In the genomic region with DNA sequence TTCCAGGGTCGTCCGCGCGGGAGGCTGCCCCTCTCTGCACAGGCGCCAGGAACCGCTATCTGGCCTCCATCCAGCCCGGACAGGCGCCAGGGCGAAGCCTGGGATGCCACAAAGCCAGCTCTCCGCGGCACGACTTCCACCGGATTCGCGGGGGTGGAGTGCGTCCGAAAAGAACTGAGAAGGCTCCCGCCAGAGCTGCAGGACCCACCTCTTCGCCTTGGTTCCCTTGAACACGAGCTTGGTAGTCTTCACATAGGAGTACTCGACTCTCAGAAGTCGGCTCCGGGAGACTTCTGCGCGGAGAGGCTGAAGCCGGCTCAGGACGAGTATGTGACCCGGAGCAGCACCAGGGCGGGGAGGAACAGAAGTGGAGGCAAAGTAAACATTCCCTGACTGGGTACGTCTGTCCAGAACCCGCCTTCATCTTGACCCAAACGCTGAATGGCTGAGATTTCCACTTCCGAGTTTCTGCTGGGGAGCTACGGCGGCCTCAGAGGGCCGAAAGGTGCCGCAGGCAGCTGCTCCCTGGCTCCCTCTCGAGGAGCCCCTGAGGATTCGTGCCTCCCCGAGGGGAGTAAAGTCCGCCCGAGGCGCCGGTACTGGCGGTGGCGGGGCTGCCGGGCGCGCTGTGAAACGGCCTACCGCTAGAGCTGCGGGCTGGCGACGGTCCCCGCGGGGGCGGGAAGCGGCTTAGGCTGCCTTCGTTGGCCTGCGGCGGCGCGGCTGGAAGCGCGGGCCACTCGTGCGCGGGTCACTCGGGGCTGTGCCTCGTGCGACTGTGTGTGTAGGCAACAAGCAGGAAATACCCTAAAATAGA, we compare ENCODE assay signal across 8 cellular contexts.
DNase-seq lines count a peak whose midpoint lies in the region; ATAC-seq and TF ChIP-seq lines count a peak whose summit lies in the region.
"Not testable (repeated sequence)": the region's sequence is repeated elsewhere in the genome, so short reads cannot be mapped to it uniquely, and the experiment has no call there.

No MANE protein-coding gene starts in this region.

- peaks cover 3 to 14% (median 6%) of the 10 kb centered on the region in 5 donors for H3K9me3 Mint-ChIP-seq in CD8-positive, alpha-beta memory T cell
- peaks cover 3 to 28% (median 13%) of the 10 kb centered on the region in 9 donors for H3K9me3 Mint-ChIP-seq in naive thymus-derived CD8-positive, alpha-beta T cell

- intact Hi-C loops in adrenal gland (cut with DNase I): not testable (repeated sequence)

- TF ChIP-seq POLR2A in adrenal gland (IDR thresholded peaks at IDR 0.05): peak in 1 of 2 donors; percentile 69

- peak overlapping the region; percentile 59 for H3K27ac ChIP-seq in CD8-positive, alpha-beta memory T cell (ENCODE audit: low read depth, low read length)
- peak overlapping the region in 4 of 5 donors; percentile 30 to 71 (median 52) for H3K27ac ChIP-seq in adrenal gland

- peak; percentile 38 to 64 (median 51) for TF ChIP-seq CTCF in adrenal gland (IDR thresholded peaks at IDR 0.05)

- CTCF ChIA-PET in CD8-positive, alpha-beta memory T cell (lab: Charles Lee): interaction anchor here (1.2 to 1.4 kb wide), 3 partner anchors 8 to 1774 kb away, joined by 3 to 4 read pairs (median 4); no protein-coding TSS in a partner anchor

- POLR2A ChIA-PET in CD8-positive, alpha-beta memory T cell (lab: Charles Lee); naive thymus-derived CD8-positive, alpha-beta T cell (lab: Charles Lee): not testable (repeated sequence)

- peak overlapping the region; percentile 91 to 99 (median 97) for H3K4me3 Mint-ChIP-seq in CD8-positive, alpha-beta memory T cell
- H3K4me3 Mint-ChIP-seq in naive thymus-derived CD8-positive, alpha-beta T cell: peak overlapping the region; percentile 88 to 99 (median 96)

- peaks cover 35 to 48% (median 40%) of the 10 kb centered on the region in 3 donors for H3K4me1 Mint-ChIP-seq in CD8-positive, alpha-beta memory T cell
- H3K4me1 Mint-ChIP-seq in naive thymus-derived CD8-positive, alpha-beta T cell: peaks cover 18 to 41% (median 27%) of the 10 kb centered on the region in 4 donors

- not testable (repeated sequence) for H3K27me3 ChIP-seq in CD8-positive, alpha-beta memory T cell (ENCODE audit: insufficient read depth, low read length, poor library complexity, severe bottlenecking); adrenal gland

- H3K4me3 ChIP-seq in CD8-positive, alpha-beta memory T cell (ENCODE audit: low read length): peak overlapping the region; percentile 84
- H3K4me3 ChIP-seq in adrenal gland: peak overlapping the region; percentile 49 to 57 (median 54)

- not testable (repeated sequence) for H3K4me1 ChIP-seq in CD8-positive, alpha-beta memory T cell (ENCODE audit: insufficient read depth, low read length); adrenal gland (replicated peaks in 1 of 2)

- ATAC-seq in GM19463 (IDR thresholded peaks at IDR 0.05; ENCODE audit: unreplicated experiment): peak; percentile 95
- peak; percentile 99 for ATAC-seq in HG03342 (IDR thresholded peaks at IDR 0.05; ENCODE audit: unreplicated experiment)
- ATAC-seq in naive thymus-derived CD8-positive, alpha-beta T cell: peak; percentile 95

- 4 to 22% (median 7%) methylated on average over 24 to 71 of the region's 71 CpGs for WGBS in adrenal gland, 4 donors

- DNase-seq in CD8-positive, alpha-beta memory T cell: peak; percentile 71 to 88 (median 85)
- peak; percentile 46 to 94 (median 69) for DNase-seq in T-helper 2 cell
- peak; percentile 71 to 95 (median 90) for DNase-seq in adrenal gland
- peak; percentile 86 for DNase-seq in globus pallidus (ENCODE audit: low spot score)
- DNase-seq in naive thymus-derived CD8-positive, alpha-beta T cell: peak; percentile 59 to 89 (median 74)
- peak; percentile 71 for DNase-seq in stimulated activated CD8-positive, alpha-beta memory T cell treated with anti-CD3 and anti-CD28 coated beads, Interleukin-4, amount 100 ng/mL, for 24 hours (ENCODE audit: low read depth)

- peaks cover 1 to 22% (median 4%) of the 10 kb centered on the region in 3 donors for H3K36me3 Mint-ChIP-seq in CD8-positive, alpha-beta memory T cell
- H3K36me3 Mint-ChIP-seq in naive thymus-derived CD8-positive, alpha-beta T cell: peaks cover 0 to 13% (median 5%) of the 10 kb centered on the region in 3 donors

- peak overlapping the region; percentile 66 to 95 (median 92) for H3K27ac Mint-ChIP-seq in CD8-positive, alpha-beta memory T cell
- peak overlapping the region; percentile 82 to 97 (median 94) for H3K27ac Mint-ChIP-seq in naive thymus-derived CD8-positive, alpha-beta T cell

- H3K27me3 Mint-ChIP-seq in CD8-positive, alpha-beta memory T cell; naive thymus-derived CD8-positive, alpha-beta T cell: not testable (repeated sequence)

- H3K9me3 ChIP-seq in CD8-positive, alpha-beta memory T cell (ENCODE audit: low read length); adrenal gland (replicated peaks in 1 of 3): not testable (repeated sequence)

- not testable (repeated sequence) for H3K36me3 ChIP-seq in CD8-positive, alpha-beta memory T cell (ENCODE audit: insufficient read depth, low read length); adrenal gland (replicated peaks in 1 of 2)

Comparison
In these comparisons a context has a peak if more than half of its experiments do, and no peak if none do; other contexts are left out.
1. Peak in every context shown above with its lines: DNase-seq, ATAC-seq, H3K4me3 ChIP-seq and H3K27ac ChIP-seq.